ENCODE assay signal across 13 cellular contexts in the genomic region with DNA sequence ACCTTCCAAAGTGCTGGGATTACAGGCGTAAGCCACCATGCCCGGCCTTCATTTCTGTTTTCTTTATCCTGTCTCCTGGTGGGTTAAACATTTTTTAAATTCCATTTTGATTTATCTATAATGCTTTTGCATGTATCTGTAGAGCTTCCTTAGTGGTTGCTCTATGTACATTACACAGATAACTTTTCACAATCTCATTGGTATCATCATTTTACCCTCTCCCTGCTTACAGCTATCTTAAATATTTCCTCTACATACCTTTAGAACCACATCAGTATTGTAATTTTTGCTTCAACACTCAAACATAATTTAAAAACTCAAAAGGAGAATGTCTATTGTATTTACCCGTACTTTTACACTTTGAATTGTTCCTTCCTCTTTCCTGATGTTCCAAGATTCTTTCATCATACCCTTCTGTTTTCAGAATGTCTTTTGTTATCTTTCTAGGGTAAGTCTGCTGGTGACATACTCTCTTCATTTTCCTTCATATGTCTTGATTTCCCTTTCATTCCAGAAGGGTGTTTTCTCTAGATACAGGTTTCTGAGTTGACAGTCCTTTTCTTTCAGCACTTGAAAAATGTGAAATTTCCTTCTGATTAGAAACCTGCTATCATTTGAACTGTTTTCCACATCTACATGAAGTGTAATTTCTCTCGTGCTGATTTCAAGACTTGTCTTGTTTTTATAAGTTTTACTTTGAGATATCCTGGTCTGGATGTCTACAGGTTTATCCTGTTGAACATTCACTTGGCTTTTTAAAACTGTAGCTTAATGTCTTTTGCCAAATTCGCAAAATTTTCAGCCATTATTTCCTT. TPM values are rescaled to one million over a fixed set of nuclear protein-coding genes. Genes with fewer than 3 reads are reported as not detected.
DNase-seq lines count a peak whose midpoint lies in the region; TF ChIP-seq lines count a peak whose summit lies in the region.
"Had no signal": no experiment of that assay in that cellular context is flagged by ENCODE, and none has a peak within 500 bp of the region (broad histone marks: within the 10 kb centered on the region; RNA-seq: fewer than 3 reads in every experiment).

No MANE protein-coding gene starts in this region.

- peaks cover 0 to 2% of the 10 kb centered on the region in 2 donors for H3K36me3 Mint-ChIP-seq in CD4-positive, alpha-beta memory T cell
- H3K36me3 Mint-ChIP-seq in nephron progenitor cell (ENCODE audit: low read depth) = peaks cover 15% of the 10 kb centered on the region

- TF ChIP-seq POLR2A in esophagus squamous epithelium (IDR thresholded peaks at IDR 0.05) = no peak

- TF ChIP-seq CTCF in choroid plexus epithelial cell (conservative IDR thresholded peaks at IDR 0.05; ENCODE audit: low read depth, low read length) (no peak), nephron progenitor cell (IDR thresholded peaks at IDR 0.05) (no peak), esophagus squamous epithelium (IDR thresholded peaks at IDR 0.05) (no peak)

- DNase-seq in CD4-positive, alpha-beta memory T cell = no peak
- DNase-seq in Karpas-422 = no peak
- peak; percentile 54 for DNase-seq in choroid plexus epithelial cell (ENCODE audit: low read depth)
- DNase-seq in nephron progenitor cell = no peak
- no peak for DNase-seq in esophagus squamous epithelium (lab: John Stamatoyannopoulos, UW)
- no peak for DNase-seq in NOMO-1 treated with dmso at 0.1 percent for 144 hours (lab: John Stamatoyannopoulos, UW; ENCODE audit: unreplicated experiment)
- no peak for DNase-seq in COR-L47 (lab: John Stamatoyannopoulos, UW)
- no peak for DNase-seq in effector CD8-positive, alpha-beta T cell (lab: John Stamatoyannopoulos, UW)
- DNase-seq: activated effector memory CD4-positive, alpha-beta T cell treated with anti-CD3 and anti-CD28 coated beads, Interleukin-2, amount 50 U/mL, for 16 hours; DMS53; NCI-H187; PC-3; stimulated activated CD4-positive, alpha-beta T cell treated with anti-CD3 and anti-CD28 coated beads, Interleukin-4, amount 100 ng/mL, for 1 hour had no signal

- no peak overlapping the region for H3K4me2 ChIP-seq in Karpas-422 (ENCODE audit: low read depth, low read length, poor library complexity, severe bottlenecking)

- CTCF ChIA-PET in CD4-positive, alpha-beta memory T cell (lab: Charles Lee; ENCODE audit: partially characterized antibody) = no interaction called here

- POLR2A ChIA-PET in CD4-positive, alpha-beta memory T cell (lab: Charles Lee; ENCODE audit: partially characterized antibody) = interaction anchor here (0.9 kb wide), 1 partner anchor 22 kb away, joined by 4 read pairs; a partner anchor contains a TSS

- intact Hi-C loops in CD4-positive, alpha-beta memory T cell (cut with micrococcal nuclease) = no loop called here
- intact Hi-C loops in esophagus squamous epithelium (cut with DNase I) = no loop called here

- peaks cover 5% of the 10 kb centered on the region for H4K20me1 ChIP-seq in Karpas-422 (ENCODE audit: insufficient read depth, low read depth, low read length)

- no peaks in the 10 kb centered on the region for H3K9me2 ChIP-seq in Karpas-422 (replicated peaks; ENCODE audit: insufficient read depth, low read length)

- H3K27ac Mint-ChIP-seq in CD4-positive, alpha-beta memory T cell = peak overlapping the region; percentile 7 to 81 (median 42)
- H3K27ac Mint-ChIP-seq in nephron progenitor cell = peak overlapping the region; percentile 92

- no peaks in the 10 kb centered on the region for H3K9me3 Mint-ChIP-seq in CD4-positive, alpha-beta memory T cell
- no peaks in the 10 kb centered on the region for H3K9me3 Mint-ChIP-seq in nephron progenitor cell

- H3K9ac ChIP-seq in Karpas-422 (ENCODE audit: low read length) = no peak overlapping the region

- H3K27me3 Mint-ChIP-seq in CD4-positive, alpha-beta memory T cell = no peaks in the 10 kb centered on the region
- no peaks in the 10 kb centered on the region for H3K27me3 Mint-ChIP-seq in nephron progenitor cell (ENCODE audit: low read depth, poor library complexity)

- H3K27me3 ChIP-seq in CD4-positive, alpha-beta memory T cell (ENCODE audit: insufficient read depth, low read length) = no peaks in the 10 kb centered on the region
- H3K27me3 ChIP-seq in Karpas-422 (ENCODE audit: low read length) = no peaks in the 10 kb centered on the region
- H3K27me3 ChIP-seq in esophagus squamous epithelium = no peaks in the 10 kb centered on the region

- peaks cover 56 to 90% (median 72%) of the 10 kb centered on the region in 4 donors for H3K4me1 Mint-ChIP-seq in CD4-positive, alpha-beta memory T cell
- peaks cover 17% of the 10 kb centered on the region for H3K4me1 Mint-ChIP-seq in nephron progenitor cell

- H3K27ac ChIP-seq in CD4-positive, alpha-beta memory T cell (ENCODE audit: low read depth, low read length) = no peak overlapping the region
- H3K27ac ChIP-seq in Karpas-422 (ENCODE audit: low read length) (peak overlapping the region; percentile 36), esophagus squamous epithelium (peak overlapping the region in 2 of 4 donors; percentile 38 to 65)

- H3K9me3 ChIP-seq in CD4-positive, alpha-beta memory T cell (ENCODE audit: control insufficient read depth in 1 of 2, low read length in 2 of 2) = no peaks in the 10 kb centered on the region
- H3K9me3 ChIP-seq in Karpas-422 (ENCODE audit: low read length) = no peaks in the 10 kb centered on the region
- no peaks in the 10 kb centered on the region for H3K9me3 ChIP-seq in esophagus squamous epithelium

- 75% methylated on average over 5 of the region's 5 CpGs for WGBS in esophagus squamous epithelium, 2 donors

- peaks cover 98% of the 10 kb centered on the region for H3K79me2 ChIP-seq in Karpas-422 (ENCODE audit: low read length)

- H3K4me3 ChIP-seq in CD4-positive, alpha-beta memory T cell (ENCODE audit: low read length in 2 of 2) = no peak overlapping the region
- H3K4me3 ChIP-seq in Karpas-422 (ENCODE audit: low read length) (no peak overlapping the region), choroid plexus epithelial cell (ENCODE audit: low read depth, low read length) (no peak overlapping the region), esophagus squamous epithelium (no peak overlapping the region)

- H2AFZ ChIP-seq in Karpas-422 (ENCODE audit: low read length) = no peak overlapping the region

- H3K4me3 Mint-ChIP-seq in CD4-positive, alpha-beta memory T cell = peak overlapping the region in 3 of 8 donors; percentile 4 to 68 (median 5)
- H3K4me3 Mint-ChIP-seq in nephron progenitor cell = no peak overlapping the region

- H3K36me3 ChIP-seq in CD4-positive, alpha-beta memory T cell (ENCODE audit: insufficient read depth, low read length) = no peaks in the 10 kb centered on the region
- H3K36me3 ChIP-seq in Karpas-422 (ENCODE audit: insufficient read depth, low read length) (peaks cover 8% of the 10 kb centered on the region; the same call in 1 of the 2 replicates), esophagus squamous epithelium (no peaks in the 10 kb centered on the region)

- H3K4me1 ChIP-seq in CD4-positive, alpha-beta memory T cell (ENCODE audit: insufficient read depth, low read length) = peaks cover 85% of the 10 kb centered on the region
- peaks cover 90% of the 10 kb centered on the region for H3K4me1 ChIP-seq in Karpas-422 (ENCODE audit: low read length)
- peaks cover 0 to 88% (median 3%) of the 10 kb centered on the region in 3 donors for H3K4me1 ChIP-seq in esophagus squamous epithelium

RNA-seq across cellular contexts. Expression of a gene that starts 21.9 kb away (rescaled TPM):
- 10 to 100 TPM; 74.8 to 76.8 TPM for total RNA-seq in CD4-positive, alpha-beta memory T cell
- 1 to 10 TPM; 3.9 to 5.4 TPM for polyA plus RNA-seq in CD4-positive, alpha-beta memory T cell
- 24.1 and 55.9 TPM in 2 replicates for total RNA-seq in Karpas-422 (2014; rRNA removed; shearing (Covaris generic); ENCODE audit: low replicate concordance)
- 10 to 100 TPM; 25.8 to 32.7 (median 28.2) TPM for total RNA-seq in esophagus squamous epithelium
